8 cellular contexts compared by ENCODE assay signal in the genomic region with DNA sequence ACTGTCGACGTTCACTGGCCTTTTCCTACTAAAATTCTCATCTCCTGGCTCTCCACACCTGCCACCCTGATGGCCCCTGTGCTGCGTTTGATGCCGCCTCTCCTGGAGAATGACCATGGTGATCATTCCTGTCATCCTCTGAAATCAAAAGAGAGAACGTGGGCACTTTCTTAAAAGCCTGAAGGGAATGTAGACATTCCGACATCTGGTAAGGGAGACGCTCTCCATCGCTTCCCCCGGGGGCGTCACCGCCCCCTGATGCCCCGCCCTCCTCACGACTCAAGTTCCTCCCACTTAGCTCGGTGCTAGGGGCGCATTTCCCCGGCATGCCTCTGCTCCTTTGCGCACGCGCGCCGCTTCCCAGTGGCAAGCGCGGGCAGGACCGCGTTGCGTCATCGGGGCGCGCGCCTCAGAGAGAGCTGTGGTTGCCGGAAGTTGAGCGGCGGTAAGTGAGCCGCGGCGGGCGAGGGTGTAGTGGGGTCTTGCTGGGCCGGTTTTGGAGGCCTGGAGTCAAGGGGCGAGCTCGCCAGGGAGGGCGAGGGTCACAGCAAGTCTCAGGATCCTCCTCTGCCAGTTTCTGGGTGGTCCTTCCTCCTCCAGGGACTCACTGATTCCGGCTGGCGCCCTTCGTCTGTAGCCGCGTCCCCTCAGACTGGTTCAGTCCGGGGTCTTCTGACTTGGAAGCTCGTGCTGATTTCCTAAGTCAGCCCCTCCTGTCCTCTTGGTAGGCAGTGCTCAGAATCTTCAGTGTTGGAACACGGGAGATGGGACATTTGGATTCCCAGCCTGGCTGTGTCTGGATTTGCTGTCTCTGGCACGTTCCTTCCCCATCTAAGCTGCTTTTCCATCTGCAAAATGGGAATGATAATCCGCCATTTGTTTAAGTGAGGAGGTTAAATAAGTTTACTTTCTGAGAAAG. TPM values are rescaled to one million over a fixed set of nuclear protein-coding genes. Genes with fewer than 3 reads are reported as not detected.
A peak's percentile ranks its signal among the peaks of the same experiment; 100 is the strongest.
DNase-seq lines count a peak whose midpoint lies in the region; ATAC-seq and TF ChIP-seq lines count a peak whose summit lies in the region.

A gene with protein sequence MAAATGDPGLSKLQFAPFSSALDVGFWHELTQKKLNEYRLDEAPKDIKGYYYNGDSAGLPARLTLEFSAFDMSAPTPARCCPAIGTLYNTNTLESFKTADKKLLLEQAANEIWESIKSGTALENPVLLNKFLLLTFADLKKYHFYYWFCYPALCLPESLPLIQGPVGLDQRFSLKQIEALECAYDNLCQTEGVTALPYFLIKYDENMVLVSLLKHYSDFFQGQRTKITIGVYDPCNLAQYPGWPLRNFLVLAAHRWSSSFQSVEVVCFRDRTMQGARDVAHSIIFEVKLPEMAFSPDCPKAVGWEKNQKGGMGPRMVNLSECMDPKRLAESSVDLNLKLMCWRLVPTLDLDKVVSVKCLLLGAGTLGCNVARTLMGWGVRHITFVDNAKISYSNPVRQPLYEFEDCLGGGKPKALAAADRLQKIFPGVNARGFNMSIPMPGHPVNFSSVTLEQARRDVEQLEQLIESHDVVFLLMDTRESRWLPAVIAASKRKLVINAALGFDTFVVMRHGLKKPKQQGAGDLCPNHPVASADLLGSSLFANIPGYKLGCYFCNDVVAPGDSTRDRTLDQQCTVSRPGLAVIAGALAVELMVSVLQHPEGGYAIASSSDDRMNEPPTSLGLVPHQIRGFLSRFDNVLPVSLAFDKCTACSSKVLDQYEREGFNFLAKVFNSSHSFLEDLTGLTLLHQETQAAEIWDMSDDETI (plus strand): TSS at position 412 of the 919 bp plus-strand sequence. CDS start 26,299 bp downstream, outside the sequence.

- peak within 1 kb of the TSS; percentile 39 to 71 for H3K27ac ChIP-seq in liver (ENCODE audit: low read depth in 1 of 2, low read length in 2 of 2)

- peak; percentile 99 for ATAC-seq in GM19397 (IDR thresholded peaks at IDR 0.05; ENCODE audit: unreplicated experiment)
- ATAC-seq in HG03571 (IDR thresholded peaks at IDR 0.05; ENCODE audit: unreplicated experiment) = peak; percentile 97

- H3K36me3 ChIP-seq in liver (ENCODE audit: control insufficient read depth in 4 of 4, insufficient read depth in 3 of 4, low read depth in 1 of 4, low read length in 3 of 4) = peaks cover 0 to 2% (median 0%) of the 10 kb centered on the region in 4 donors

- no peaks in the 10 kb centered on the region for H3K9me3 ChIP-seq in liver (ENCODE audit: control insufficient read depth in 4 of 4, low read length in 3 of 4)

- peak; percentile 99 for DNase-seq in CD1c-positive myeloid dendritic cell (ENCODE audit: extremely low spot score)
- DNase-seq in NCI-H82 (lab: John Stamatoyannopoulos, UW) = peak; percentile 97
- peak; percentile 96 to 98 for DNase-seq in activated CD4-positive, alpha-beta T cell treated with anti-CD3 and anti-CD28 coated beads, Interleukin-2, amount 50 U/mL, for 48 hours
- peak; percentile 89 to 97 for DNase-seq in dermis microvascular lymphatic vessel endothelial cell (ENCODE audit: low read depth in 2 of 2)
- DNase-seq in stimulated activated CD4-positive, alpha-beta T cell treated with anti-CD3 and anti-CD28 coated beads, Interleukin-4, amount 100 ng/mL, for 24 hours = peak; percentile 97

- TF ChIP-seq RAD21 in liver (IDR thresholded peaks at IDR 0.05) = peak in 1 of 2 donors; percentile 31

- no peaks in the 10 kb centered on the region for H3K27me3 ChIP-seq in liver (ENCODE audit: control insufficient read depth in 4 of 4, insufficient read depth in 4 of 4, low read length in 3 of 4)

- peak within 1 kb of the TSS; percentile 58 to 65 for H3K9ac ChIP-seq in liver (ENCODE audit: low read depth in 1 of 2, low read length in 2 of 2)

- peaks cover 0 to 21% (median 13%) of the 10 kb centered on the region in 4 donors for H3K4me1 ChIP-seq in liver (ENCODE audit: control insufficient read depth in 4 of 4, insufficient read depth in 4 of 4, low read length in 3 of 4)

- H3K4me3 ChIP-seq in liver (ENCODE audit: low read depth in 1 of 3, low read length in 3 of 3) = peak within 1 kb of the TSS; percentile 63 to 86 (median 64)

- 2% methylated on average over 51 of the region's 51 CpGs for WGBS in liver

- TF ChIP-seq CTCF in liver (IDR thresholded peaks at IDR 0.05; ENCODE audit: low read depth, low read length, missing input control) = no peak

TF ChIP-seq in liver, 16 proteins besides CTCF, POLR2A, EP300 and RAD21:
- TF ChIP-seq HNF4A (conservative IDR thresholded peaks at IDR 0.05) = peak in 1 of 2 donors; percentile 21
- no peak for TF ChIP-seq FOXA2 (IDR thresholded peaks at IDR 0.05)
- TF ChIP-seq TAF1 (conservative IDR thresholded peaks at IDR 0.05) = peak; percentile 61
- TF ChIP-seq, protein P1, sequence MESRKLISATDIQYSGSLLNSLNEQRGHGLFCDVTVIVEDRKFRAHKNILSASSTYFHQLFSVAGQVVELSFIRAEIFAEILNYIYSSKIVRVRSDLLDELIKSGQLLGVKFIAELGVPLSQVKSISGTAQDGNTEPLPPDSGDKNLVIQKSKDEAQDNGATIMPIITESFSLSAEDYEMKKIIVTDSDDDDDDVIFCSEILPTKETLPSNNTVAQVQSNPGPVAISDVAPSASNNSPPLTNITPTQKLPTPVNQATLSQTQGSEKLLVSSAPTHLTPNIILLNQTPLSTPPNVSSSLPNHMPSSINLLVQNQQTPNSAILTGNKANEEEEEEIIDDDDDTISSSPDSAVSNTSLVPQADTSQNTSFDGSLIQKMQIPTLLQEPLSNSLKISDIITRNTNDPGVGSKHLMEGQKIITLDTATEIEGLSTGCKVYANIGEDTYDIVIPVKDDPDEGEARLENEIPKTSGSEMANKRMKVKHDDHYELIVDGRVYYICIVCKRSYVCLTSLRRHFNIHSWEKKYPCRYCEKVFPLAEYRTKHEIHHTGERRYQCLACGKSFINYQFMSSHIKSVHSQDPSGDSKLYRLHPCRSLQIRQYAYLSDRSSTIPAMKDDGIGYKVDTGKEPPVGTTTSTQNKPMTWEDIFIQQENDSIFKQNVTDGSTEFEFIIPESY (IDR thresholded peaks at IDR 0.05) = no peak
- TF ChIP-seq, protein P2, sequence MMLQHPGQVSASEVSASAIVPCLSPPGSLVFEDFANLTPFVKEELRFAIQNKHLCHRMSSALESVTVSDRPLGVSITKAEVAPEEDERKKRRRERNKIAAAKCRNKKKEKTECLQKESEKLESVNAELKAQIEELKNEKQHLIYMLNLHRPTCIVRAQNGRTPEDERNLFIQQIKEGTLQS (IDR thresholded peaks at IDR 0.05) = no peak
- TF ChIP-seq SP1 (IDR thresholded peaks at IDR 0.05) = peak; percentile 35
- peak; percentile 71 for TF ChIP-seq YY1 (IDR thresholded peaks at IDR 0.05)
- TF ChIP-seq HNF4G (IDR thresholded peaks at IDR 0.05) = no peak
- TF ChIP-seq GABPA (IDR thresholded peaks at IDR 0.05 in 1 of 2, conservative IDR thresholded peaks at IDR 0.05 in 1 of 2) = peak in 1 of 2 donors; percentile 87
- peak in 1 of 2 donors; percentile 38 for TF ChIP-seq RXRA (IDR thresholded peaks at IDR 0.05)
- TF ChIP-seq JUND (IDR thresholded peaks at IDR 0.05) = peak; percentile 20 to 38
- no peak for TF ChIP-seq EGR1 (IDR thresholded peaks at IDR 0.05; ENCODE audit: low read depth in 2 of 2)
- TF ChIP-seq NR2F2 (IDR thresholded peaks at IDR 0.05) = no peak
- no peak for TF ChIP-seq FOXA1 (IDR thresholded peaks at IDR 0.05)
- TF ChIP-seq, protein P3, sequence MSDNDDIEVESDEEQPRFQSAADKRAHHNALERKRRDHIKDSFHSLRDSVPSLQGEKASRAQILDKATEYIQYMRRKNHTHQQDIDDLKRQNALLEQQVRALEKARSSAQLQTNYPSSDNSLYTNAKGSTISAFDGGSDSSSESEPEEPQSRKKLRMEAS (IDR thresholded peaks at IDR 0.05) = peak; percentile 26
- TF ChIP-seq, protein P4, sequence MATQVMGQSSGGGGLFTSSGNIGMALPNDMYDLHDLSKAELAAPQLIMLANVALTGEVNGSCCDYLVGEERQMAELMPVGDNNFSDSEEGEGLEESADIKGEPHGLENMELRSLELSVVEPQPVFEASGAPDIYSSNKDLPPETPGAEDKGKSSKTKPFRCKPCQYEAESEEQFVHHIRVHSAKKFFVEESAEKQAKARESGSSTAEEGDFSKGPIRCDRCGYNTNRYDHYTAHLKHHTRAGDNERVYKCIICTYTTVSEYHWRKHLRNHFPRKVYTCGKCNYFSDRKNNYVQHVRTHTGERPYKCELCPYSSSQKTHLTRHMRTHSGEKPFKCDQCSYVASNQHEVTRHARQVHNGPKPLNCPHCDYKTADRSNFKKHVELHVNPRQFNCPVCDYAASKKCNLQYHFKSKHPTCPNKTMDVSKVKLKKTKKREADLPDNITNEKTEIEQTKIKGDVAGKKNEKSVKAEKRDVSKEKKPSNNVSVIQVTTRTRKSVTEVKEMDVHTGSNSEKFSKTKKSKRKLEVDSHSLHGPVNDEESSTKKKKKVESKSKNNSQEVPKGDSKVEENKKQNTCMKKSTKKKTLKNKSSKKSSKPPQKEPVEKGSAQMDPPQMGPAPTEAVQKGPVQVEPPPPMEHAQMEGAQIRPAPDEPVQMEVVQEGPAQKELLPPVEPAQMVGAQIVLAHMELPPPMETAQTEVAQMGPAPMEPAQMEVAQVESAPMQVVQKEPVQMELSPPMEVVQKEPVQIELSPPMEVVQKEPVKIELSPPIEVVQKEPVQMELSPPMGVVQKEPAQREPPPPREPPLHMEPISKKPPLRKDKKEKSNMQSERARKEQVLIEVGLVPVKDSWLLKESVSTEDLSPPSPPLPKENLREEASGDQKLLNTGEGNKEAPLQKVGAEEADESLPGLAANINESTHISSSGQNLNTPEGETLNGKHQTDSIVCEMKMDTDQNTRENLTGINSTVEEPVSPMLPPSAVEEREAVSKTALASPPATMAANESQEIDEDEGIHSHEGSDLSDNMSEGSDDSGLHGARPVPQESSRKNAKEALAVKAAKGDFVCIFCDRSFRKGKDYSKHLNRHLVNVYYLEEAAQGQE (IDR thresholded peaks at IDR 0.05) = peak; percentile 55
TF ChIP-seq in liver: peak in this region for 9.

RNA-seq across cellular contexts. Expression of the gene that starts here (rescaled TPM):
- total RNA-seq in dermis microvascular lymphatic vessel endothelial cell (28.0 and 42.7 TPM in 2 replicates), liver (10 to 100 TPM; 18.7 to 53.8 TPM)
- 10 to 100 TPM in 1 of 2 donors, 1 to 10 TPM in 1; 7.4 to 12.5 TPM for polyA plus RNA-seq in liver

Comparison
In these comparisons a context has a peak if more than half of its experiments do, and no peak if none do; other contexts are left out.
1. Peak in every context shown above with its lines: DNase-seq, ATAC-seq, H3K4me3 ChIP-seq and H3K27ac ChIP-seq.